ENCODE assay signal across 34 cellular contexts in genomic region chr2:31865215-31865614, GRCh38.
"Had no signal": no experiment of that assay in that cellular context is flagged by ENCODE, and none has a peak within 500 bp of the region (broad histone marks: within the 10 kb centered on the region; RNA-seq: fewer than 3 reads in every experiment).

No MANE protein-coding gene starts in this region.

- H3K27ac Mint-ChIP-seq: activated B cell treated with CpG ODN at 0.5 μM for 24 hours; activated CD4-positive, alpha-beta memory T cell treated with anti-CD3 and anti-CD28 coated beads, Interleukin-2, amount 10 ng/mL, durations not matched to agents 7 days and 5 days; activated CD4-positive, alpha-beta T cell treated with anti-CD3 and anti-CD28 coated beads for 36 hours; activated CD4-positive, alpha-beta T cell treated with anti-CD3 and anti-CD28 coated beads, Interleukin-2, amount 10 ng/mL, durations not matched to agents 7 days and 5 days; activated CD8-positive, alpha-beta memory T cell treated with anti-CD3 and anti-CD28 coated beads, Interleukin-2, amount 10 ng/mL, durations not matched to agents 7 days and 5 days; activated CD8-positive, alpha-beta T cell treated with anti-CD3 and anti-CD28 coated beads, Interleukin-2, amount 10 ng/mL, durations not matched to agents 7 days and 5 days; activated naive CD4-positive, alpha-beta T cell treated with anti-CD3 and anti-CD28 coated beads, Interleukin-2, amount 10 ng/mL, durations not matched to agents 7 days and 5 days; activated naive CD4-positive, alpha-beta T cell treated with anti-CD3 and anti-CD28 coated beads, Interleukin-2, amount 50 U/mL, for 24 hours; activated naive CD8-positive, alpha-beta T cell; activated T-cell treated with anti-CD3 and anti-CD28 coated beads, Interleukin-2, amount 50 U/mL, for 24 hours; activated T-helper 2 cell treated with anti-CD3 and anti-CD28 coated beads, Interferon-gamma antibody, Interleukin-2, Interleukin-4, amounts not matched to agents 10 μg/mL and 5 μg/mL and 100 μg/mL, durations not matched to agents 14 hours and 24 hours and 36 hours; brain; T-helper 1 cell treated with Interleukin-12 subunit alpha and Interleukin-12 subunit beta and Interleukin-4 antibody, amounts not matched to agents 30 μg/mL and 1 μg/mL, for 36 hours; T-helper 2 cell treated with Interferon-gamma antibody and Interleukin-4, amounts not matched to agents 5 μg/mL and 100 μg/mL, for 36 hours had no signal

- FAIRE-seq: bronchial epithelial cell had no signal

- H3K9me3 ChIP-seq: ascending aorta had no signal

- H3K4me1 ChIP-seq: ascending aorta had no signal

- H3K9me3 Mint-ChIP-seq: activated B cell treated with CpG ODN at 0.5 μM for 24 hours; activated CD4-positive, alpha-beta memory T cell treated with anti-CD3 and anti-CD28 coated beads, Interleukin-2, amount 10 ng/mL, durations not matched to agents 7 days and 5 days; activated CD4-positive, alpha-beta T cell treated with anti-CD3 and anti-CD28 coated beads, Interleukin-2, amount 10 ng/mL, durations not matched to agents 7 days and 5 days; activated naive CD4-positive, alpha-beta T cell treated with anti-CD3 and anti-CD28 coated beads, Interleukin-2, amount 10 ng/mL, durations not matched to agents 7 days and 5 days; activated naive CD4-positive, alpha-beta T cell treated with anti-CD3 and anti-CD28 coated beads, Interleukin-2, amount 50 U/mL, for 24 hours; activated T-cell treated with anti-CD3 and anti-CD28 coated beads, Interleukin-2, amount 50 U/mL, for 24 hours; activated T-helper 2 cell treated with anti-CD3 and anti-CD28 coated beads, Interferon-gamma antibody, Interleukin-2, Interleukin-4, amounts not matched to agents 10 μg/mL and 5 μg/mL and 100 μg/mL, durations not matched to agents 14 hours and 24 hours and 36 hours; brain; central memory CD8-positive, alpha-beta T cell; T-helper 1 cell treated with Interleukin-12 subunit alpha and Interleukin-12 subunit beta and Interleukin-4 antibody, amounts not matched to agents 30 μg/mL and 1 μg/mL, for 36 hours; T-helper 2 cell treated with Interferon-gamma antibody and Interleukin-4, amounts not matched to agents 5 μg/mL and 100 μg/mL, for 36 hours had no signal

- H3K4me3 Mint-ChIP-seq: activated B cell treated with CpG ODN at 0.5 μM for 24 hours; activated CD4-positive, alpha-beta memory T cell treated with anti-CD3 and anti-CD28 coated beads, Interleukin-2, amount 10 ng/mL, durations not matched to agents 7 days and 5 days; activated CD4-positive, alpha-beta T cell treated with anti-CD3 and anti-CD28 coated beads for 36 hours; activated CD4-positive, alpha-beta T cell treated with anti-CD3 and anti-CD28 coated beads, Interleukin-2, amount 10 ng/mL, durations not matched to agents 7 days and 5 days; activated CD8-positive, alpha-beta memory T cell treated with anti-CD3 and anti-CD28 coated beads, Interleukin-2, amount 10 ng/mL, durations not matched to agents 7 days and 5 days; activated CD8-positive, alpha-beta T cell treated with anti-CD3 and anti-CD28 coated beads, Interleukin-2, amount 10 ng/mL, durations not matched to agents 7 days and 5 days; activated naive CD4-positive, alpha-beta T cell treated with anti-CD3 and anti-CD28 coated beads, Interleukin-2, amount 10 ng/mL, durations not matched to agents 7 days and 5 days; activated naive CD4-positive, alpha-beta T cell treated with anti-CD3 and anti-CD28 coated beads, Interleukin-2, amount 50 U/mL, for 24 hours; activated naive CD8-positive, alpha-beta T cell; activated T-cell treated with anti-CD3 and anti-CD28 coated beads, Interleukin-2, amount 50 U/mL, for 24 hours; brain; central memory CD8-positive, alpha-beta T cell; T-helper 1 cell treated with Interleukin-12 subunit alpha and Interleukin-12 subunit beta and Interleukin-4 antibody, amounts not matched to agents 30 μg/mL and 1 μg/mL, for 36 hours; T-helper 2 cell treated with Interferon-gamma antibody and Interleukin-4, amounts not matched to agents 5 μg/mL and 100 μg/mL, for 36 hours had no signal

- ATAC-seq: activated CD4-positive, alpha-beta T cell treated with anti-CD3 and anti-CD28 coated beads for 36 hours; activated CD8-positive, alpha-beta memory T cell treated with anti-CD3 and anti-CD28 coated beads, Interleukin-2, amount 10 ng/mL, durations not matched to agents 7 days and 5 days; activated CD8-positive, alpha-beta T cell treated with anti-CD3 and anti-CD28 coated beads, Interleukin-2, amount 10 ng/mL, durations not matched to agents 7 days and 5 days had no signal

- H3K36me3 ChIP-seq: ascending aorta, cardiac muscle cell had no signal

- DNase-seq: activated B cell treated with CpG ODN at 0.5 μM for 24 hours; activated CD4-positive, alpha-beta memory T cell treated with anti-CD3 and anti-CD28 coated beads, Interleukin-2, amount 10 ng/mL, durations not matched to agents 7 days and 5 days; activated CD4-positive, alpha-beta T cell treated with anti-CD3 and anti-CD28 coated beads for 1 hour; activated CD4-positive, alpha-beta T cell treated with anti-CD3 and anti-CD28 coated beads for 36 hours; activated CD4-positive, alpha-beta T cell treated with anti-CD3 and anti-CD28 coated beads for 48 hours; activated CD4-positive, alpha-beta T cell treated with anti-CD3 and anti-CD28 coated beads, Interleukin-2, amount 10 ng/mL, durations not matched to agents 7 days and 5 days; activated CD4-positive, alpha-beta T cell treated with anti-CD3 and anti-CD28 coated beads, Interleukin-2, amount 50 U/mL, for 48 hours; activated CD8-positive, alpha-beta memory T cell treated with anti-CD3 and anti-CD28 coated beads for 24 hours; activated CD8-positive, alpha-beta memory T cell treated with anti-CD3 and anti-CD28 coated beads, Interleukin-2, amount 10 ng/mL, durations not matched to agents 7 days and 5 days; activated CD8-positive, alpha-beta memory T cell treated with anti-CD3 and anti-CD28 coated beads, Interleukin-2, amount 50 U/mL, for 48 hours; activated CD8-positive, alpha-beta T cell treated with anti-CD3 and anti-CD28 coated beads, Interleukin-2, amount 10 ng/mL, durations not matched to agents 7 days and 5 days; activated effector memory CD4-positive, alpha-beta T cell treated with Interleukin-2 at 50 U/mL for 16 hours; activated gamma-delta T cell; activated naive CD4-positive, alpha-beta T cell treated with anti-CD3 and anti-CD28 coated beads, Interleukin-2, amount 10 ng/mL, durations not matched to agents 7 days and 5 days; activated naive CD4-positive, alpha-beta T cell treated with Interleukin-2 at 50 U/mL for 16 hours; activated T-cell treated with anti-CD3 and anti-CD28 coated beads, Interleukin-2, amount 50 U/mL, for 24 hours; activated T-cell treated with anti-CD3 and anti-CD28 coated beads, Interleukin-2, amount 50 U/mL, for 48 hours; amygdala; anterior cingulate cortex; caudate nucleus; cerebellar nuclear complex; T-helper 2 cell; T-helper 9 cell had no signal

- H3K27me3 ChIP-seq: ascending aorta, cardiac muscle cell had no signal

- H3K27me3 Mint-ChIP-seq: activated B cell treated with CpG ODN at 0.5 μM for 24 hours; activated CD4-positive, alpha-beta memory T cell treated with anti-CD3 and anti-CD28 coated beads, Interleukin-2, amount 10 ng/mL, durations not matched to agents 7 days and 5 days; activated CD4-positive, alpha-beta T cell treated with anti-CD3 and anti-CD28 coated beads for 36 hours; activated CD4-positive, alpha-beta T cell treated with anti-CD3 and anti-CD28 coated beads, Interleukin-2, amount 10 ng/mL, durations not matched to agents 7 days and 5 days; activated CD8-positive, alpha-beta memory T cell treated with anti-CD3 and anti-CD28 coated beads, Interleukin-2, amount 10 ng/mL, durations not matched to agents 7 days and 5 days; activated naive CD4-positive, alpha-beta T cell treated with anti-CD3 and anti-CD28 coated beads, Interleukin-2, amount 10 ng/mL, durations not matched to agents 7 days and 5 days; activated naive CD4-positive, alpha-beta T cell treated with anti-CD3 and anti-CD28 coated beads, Interleukin-2, amount 50 U/mL, for 24 hours; activated naive CD8-positive, alpha-beta T cell; activated T-cell treated with anti-CD3 and anti-CD28 coated beads, Interleukin-2, amount 50 U/mL, for 24 hours; brain; central memory CD8-positive, alpha-beta T cell had no signal

- H3K4me3 ChIP-seq: ascending aorta, cardiac muscle cell had no signal

- H3K27ac ChIP-seq: ascending aorta, cardiac muscle cell, VCaP had no signal

- H3K4me1 Mint-ChIP-seq: activated B cell treated with CpG ODN at 0.5 μM for 24 hours; activated CD4-positive, alpha-beta T cell treated with anti-CD3 and anti-CD28 coated beads for 36 hours; activated CD4-positive, alpha-beta T cell treated with anti-CD3 and anti-CD28 coated beads, Interleukin-2, amount 10 ng/mL, durations not matched to agents 7 days and 5 days; activated CD8-positive, alpha-beta memory T cell treated with anti-CD3 and anti-CD28 coated beads, Interleukin-2, amount 10 ng/mL, durations not matched to agents 7 days and 5 days; activated naive CD4-positive, alpha-beta T cell treated with anti-CD3 and anti-CD28 coated beads, Interleukin-2, amount 10 ng/mL, durations not matched to agents 7 days and 5 days; activated naive CD4-positive, alpha-beta T cell treated with anti-CD3 and anti-CD28 coated beads, Interleukin-2, amount 50 U/mL, for 24 hours; brain; central memory CD8-positive, alpha-beta T cell had no signal
